In the genomic region with DNA sequence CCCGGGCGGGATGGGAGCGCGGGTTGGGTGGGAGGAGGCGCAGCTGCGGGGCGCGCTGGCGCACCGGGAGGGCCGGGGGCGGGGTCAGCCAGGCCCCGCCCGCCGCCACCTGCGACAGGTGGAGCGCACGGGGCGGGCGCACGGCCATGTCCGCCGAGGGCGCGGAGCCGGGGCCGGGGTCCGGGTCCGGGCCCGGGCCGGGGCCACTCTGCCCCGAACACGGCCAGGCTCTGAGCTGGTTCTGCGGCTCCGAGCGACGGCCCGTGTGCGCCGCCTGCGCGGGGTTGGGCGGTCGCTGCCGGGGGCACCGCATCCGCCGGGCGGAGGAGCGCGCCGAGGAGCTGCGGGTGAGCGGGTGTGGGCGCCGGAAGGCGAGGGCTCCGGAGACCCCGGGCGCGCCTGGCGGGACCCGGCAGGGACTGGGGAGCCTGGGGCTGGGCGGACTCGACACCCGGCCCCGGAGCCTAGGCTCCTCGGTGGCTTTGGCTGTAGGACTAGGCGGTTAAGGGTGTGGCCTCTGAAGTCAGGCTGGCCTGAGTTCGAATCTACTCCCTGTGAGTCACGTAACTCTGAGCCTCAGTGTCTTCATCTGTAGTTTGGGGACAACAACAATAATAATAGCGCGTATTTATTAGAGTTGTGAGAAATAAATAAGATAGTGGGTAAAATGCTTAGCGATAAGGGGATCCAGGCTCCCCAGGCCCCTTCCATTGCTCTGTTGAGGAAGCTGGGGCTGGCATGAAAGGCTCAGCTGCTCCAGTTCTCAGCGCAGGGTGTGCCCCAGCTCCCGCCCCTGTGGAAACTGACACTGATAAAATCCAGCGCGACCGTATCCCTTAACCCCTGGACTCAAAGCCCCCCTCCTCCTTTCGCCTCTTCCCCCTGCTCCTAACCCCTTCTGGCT, we compare ENCODE assay signal across 8 cellular contexts. TPM values are rescaled to one million over a fixed set of nuclear protein-coding genes. Genes with fewer than 3 reads are reported as not detected.
DNase-seq lines count a peak whose midpoint lies in the region; ATAC-seq, FAIRE-seq and TF ChIP-seq lines count a peak whose summit lies in the region.

Gene BSPRY, plus strand, starts transcription at position 108 of the 904 bp plus-strand sequence. Its CDS starts 39 bp downstream, at position 147.

- H3K9ac ChIP-seq in SK-N-MC (ENCODE audit: insufficient read length): no peak within 1 kb of the TSS

- peak within 1 kb of the TSS; percentile 82 for H3K4me3 Mint-ChIP-seq in central memory CD8-positive, alpha-beta T cell

- TF ChIP-seq POLR2A in GM12892 (IDR thresholded peaks at IDR 0.05; ENCODE audit: low read depth, low read length): no peak

- H3K27me3 Mint-ChIP-seq in central memory CD8-positive, alpha-beta T cell: peaks cover 42% of the 10 kb centered on the region

- no peak within 1 kb of the TSS for H3K27ac ChIP-seq in SK-N-MC
- peak within 1 kb of the TSS in 1 of 2 donors; percentile 33 for H3K27ac ChIP-seq in lung (ENCODE audit: low read depth in 1 of 2, low read length in 1 of 2)
- peak within 1 kb of the TSS in 1 of 2 donors; percentile 17 for H3K27ac ChIP-seq in tibial artery

- FAIRE-seq in GM12892 (lab: Jason Lieb, UNC): no peak

- ATAC-seq in HG02759 (IDR thresholded peaks at IDR 0.05; ENCODE audit: unreplicated experiment) (peak; percentile 51), lung (ENCODE audit: insufficient read depth, low FRiP score) (peak; percentile 85)
- peak; percentile 50 for ATAC-seq in central memory CD8-positive, alpha-beta T cell (replicated peaks; ENCODE audit: extremely low read depth, poor library complexity, severe bottlenecking)

- H3K27me3 ChIP-seq in lung (ENCODE audit: control insufficient read depth, insufficient read depth): no peaks in the 10 kb centered on the region
- no peaks in the 10 kb centered on the region for H3K27me3 ChIP-seq in tibial artery

- 2% methylated on average over 58 to 80 of the region's 80 CpGs for WGBS in lung, 2 donors

- no peak within 1 kb of the TSS for H3K27ac Mint-ChIP-seq in central memory CD8-positive, alpha-beta T cell (ENCODE audit: low read depth)

- peaks cover 18% of the 10 kb centered on the region for H3K4me1 Mint-ChIP-seq in central memory CD8-positive, alpha-beta T cell

- H3K36me3 Mint-ChIP-seq in central memory CD8-positive, alpha-beta T cell (ENCODE audit: insufficient read depth): peaks cover 5% of the 10 kb centered on the region

- H3K9me3 Mint-ChIP-seq in central memory CD8-positive, alpha-beta T cell: no peaks in the 10 kb centered on the region

- H3K9me3 ChIP-seq in SK-N-MC (ENCODE audit: low read depth, low read length): no peaks in the 10 kb centered on the region
- no peaks in the 10 kb centered on the region for H3K9me3 ChIP-seq in lung (ENCODE audit: control insufficient read depth in 2 of 2, insufficient read depth in 1 of 2, low read length in 1 of 2)
- H3K9me3 ChIP-seq in tibial artery: no peaks in the 10 kb centered on the region

- peaks cover 0 to 2% of the 10 kb centered on the region in 2 donors for H3K4me1 ChIP-seq in lung (ENCODE audit: control insufficient read depth in 2 of 2, insufficient read depth in 2 of 2, low read length in 2 of 2)
- H3K4me1 ChIP-seq in tibial artery: peaks cover 0 to 15% (median 11%) of the 10 kb centered on the region in 4 donors

- H3K36me3 ChIP-seq in SK-N-MC (ENCODE audit: insufficient read depth, low read length) (no peaks in the 10 kb centered on the region), lung (ENCODE audit: control insufficient read depth in 2 of 2, insufficient read depth in 2 of 2, low read length in 2 of 2) (no peaks in the 10 kb centered on the region), tibial artery (no peaks in the 10 kb centered on the region)

- intact Hi-C loops in tibial artery (cut with DNase I; ENCODE audit: low total_unique reads): loop anchor here (5.0 kb wide), 1 partner anchor 237 kb away; no protein-coding TSS in a partner anchor

- peak within 1 kb of the TSS; percentile 78 for H3K4me3 ChIP-seq in SK-N-MC
- H3K4me3 ChIP-seq in lung: peak within 1 kb of the TSS; percentile 44
- peak within 1 kb of the TSS; percentile 47 to 60 for H3K4me3 ChIP-seq in tibial artery

- TF ChIP-seq CTCF in lung (IDR thresholded peaks at IDR 0.05; ENCODE audit: control extremely low read depth, extremely low read depth) (no peak), tibial artery (IDR thresholded peaks at IDR 0.05) (no peak)

- DNase-seq in GM12892 (ENCODE audit: insufficient read length) (peak; percentile 46), SK-N-MC (ENCODE audit: low read depth, low spot score) (no peak), lung (ENCODE audit: low spot score) (no peak), tibial artery (no peak), hippocampal formation (lab: John Stamatoyannopoulos, UW) (no peak), NCI-H226 (no peak)
- no peak for DNase-seq in central memory CD8-positive, alpha-beta T cell (ENCODE audit: low spot score in 2 of 2)

RNA-seq across cellular contexts. Expression of gene BSPRY, which starts in this region (rescaled TPM):
- polyA plus RNA-seq in GM12892 (2012; ENCODE audit: missing spikeins): 1.4 TPM
- 10 to 100 TPM in 1 of 2 donors, 1 to 10 TPM in 1; 8.8 to 12.7 TPM for total RNA-seq in lung
- polyA plus RNA-seq in lung: 10 to 100 TPM in 1 of 2 donors, 1 to 10 TPM in 1; 9.2 to 12.7 TPM
